In the genomic region with DNA sequence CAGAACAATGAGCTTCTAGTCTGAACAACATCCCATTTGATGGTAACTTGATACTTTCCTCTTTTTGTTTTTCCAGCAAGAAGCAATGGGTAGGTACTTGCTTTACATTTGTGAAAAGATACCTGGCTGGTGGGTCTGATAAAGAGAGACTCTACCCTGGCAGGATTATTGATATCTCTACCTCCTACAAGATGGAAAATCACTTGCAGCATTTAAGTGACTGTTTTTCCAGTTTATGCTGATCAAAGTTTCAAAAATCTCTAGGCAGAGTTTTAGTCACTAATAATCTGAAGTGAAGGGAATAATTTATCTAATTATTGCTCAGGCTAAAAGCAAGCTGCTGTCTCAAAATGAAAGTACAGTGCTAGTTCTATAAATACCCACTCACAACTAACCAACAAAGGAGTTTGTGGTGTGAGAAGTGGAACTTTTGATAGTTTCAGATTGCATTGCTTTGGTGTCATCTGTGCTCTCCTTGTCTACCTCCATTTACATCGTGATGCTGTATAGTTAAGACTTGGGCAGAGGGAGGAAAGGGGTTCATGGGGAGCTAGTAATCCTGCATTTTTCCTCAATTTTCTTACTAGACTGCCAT, we compare ENCODE assay signal across 8 cellular contexts.
DNase-seq lines count a peak whose midpoint lies in the region; ATAC-seq and TF ChIP-seq lines count a peak whose summit lies in the region.

No MANE protein-coding gene starts in this region.

- TF ChIP-seq CTCF in breast epithelium (IDR thresholded peaks at IDR 0.05) (no peak), MCF 10A (IDR thresholded peaks at IDR 0.05; ENCODE audit: unreplicated experiment) (no peak), tibial nerve (IDR thresholded peaks at IDR 0.05) (no peak), right lobe of liver (IDR thresholded peaks at IDR 0.05) (no peak)

- CTCF ChIA-PET in MCF 10A (lab: Yijun Ruan, JAX): interaction anchor here (0.6 to 5.5 kb wide), 30 partner anchors 11 to 1168 kb away, joined by 3 to 96 read pairs (median 4); no protein-coding TSS in a partner anchor

- intact Hi-C loops in breast epithelium (cut with DNase I; ENCODE audit: low total_unique reads) (no loop called here), MCF 10A (cut with micrococcal nuclease) (loop anchor here (1.0 to 5.0 kb wide), 4 partner anchors 244 to 905 kb away; no protein-coding TSS in a partner anchor), right lobe of liver (cut with DNase I) (loop anchor here in 1 of 2 donors (10.0 kb wide), 1 partner anchor 238 kb away; no protein-coding TSS in a partner anchor)

- ATAC-seq in HG02970 (IDR thresholded peaks at IDR 0.05; ENCODE audit: low FRiP score, unreplicated experiment) (peak; percentile 87), right lobe of liver (no peak)
- peak; percentile 82 for ATAC-seq in activated T-helper 17 cell treated with anti-CD3 and anti-CD28 coated beads, Interleukin-2, amount 50 U/mL, for 72 hours (replicated peaks)

- H3K36me3 ChIP-seq in breast epithelium (no peaks in the 10 kb centered on the region), tibial nerve (no peaks in the 10 kb centered on the region), right lobe of liver (no peaks in the 10 kb centered on the region)

- H3K4me3 ChIP-seq in breast epithelium (no peak overlapping the region), tibial nerve (no peak overlapping the region), right lobe of liver (no peak overlapping the region)

- H3K27ac ChIP-seq in breast epithelium: peak overlapping the region; percentile 6 to 20
- H3K27ac ChIP-seq in tibial nerve: peak overlapping the region; percentile 44 to 82 (median 70)
- no peak overlapping the region for H3K27ac ChIP-seq in right lobe of liver

- no peaks in the 10 kb centered on the region for H3K4me1 Mint-ChIP-seq in MCF 10A (ENCODE audit: insufficient read depth, unreplicated experiment)
- peaks cover 21% of the 10 kb centered on the region for H3K4me1 Mint-ChIP-seq in activated T-helper 17 cell treated with anti-CD3 and anti-CD28 coated beads, Interleukin-2, amount 50 U/mL, for 72 hours

- POLR2A ChIA-PET in MCF 10A (lab: Yijun Ruan, JAX): interaction anchor here (0.7 to 1.3 kb wide), 2 partner anchors 95 to 254 kb away, joined by 3 read pairs; no protein-coding TSS in a partner anchor

- BruUV-seq in MCF 10A (replicated peaks; lab: Mats Ljungman, UMichigan): no TSS peak

- H3K9me3 Mint-ChIP-seq in MCF 10A (ENCODE audit: unreplicated experiment): peaks cover 2% of the 10 kb centered on the region
- H3K9me3 Mint-ChIP-seq in activated T-helper 17 cell treated with anti-CD3 and anti-CD28 coated beads, Interleukin-2, amount 50 U/mL, for 72 hours: no peaks in the 10 kb centered on the region

- H3K27me3 ChIP-seq in breast epithelium: no peaks in the 10 kb centered on the region
- H3K27me3 ChIP-seq in tibial nerve: no peaks in the 10 kb centered on the region
- no peaks in the 10 kb centered on the region for H3K27me3 ChIP-seq in right lobe of liver

- H3K27ac Mint-ChIP-seq in MCF 10A (ENCODE audit: low read depth, unreplicated experiment): no peak overlapping the region
- H3K27ac Mint-ChIP-seq in activated T-helper 17 cell treated with anti-CD3 and anti-CD28 coated beads, Interleukin-2, amount 50 U/mL, for 72 hours: peak overlapping the region; percentile 73

- TF ChIP-seq POLR2A in breast epithelium (IDR thresholded peaks at IDR 0.05) (no peak), tibial nerve (IDR thresholded peaks at IDR 0.05) (no peak), right lobe of liver (IDR thresholded peaks at IDR 0.05) (no peak)

- H3K4me1 ChIP-seq in breast epithelium (no peaks in the 10 kb centered on the region), tibial nerve (peaks cover 0 to 23% (median 0%) of the 10 kb centered on the region in 4 donors), right lobe of liver (no peaks in the 10 kb centered on the region)

- H3K9me3 ChIP-seq in breast epithelium (no peaks in the 10 kb centered on the region), tibial nerve (no peaks in the 10 kb centered on the region), right lobe of liver (no peaks in the 10 kb centered on the region)

- no peaks in the 10 kb centered on the region for H3K36me3 Mint-ChIP-seq in MCF 10A (ENCODE audit: insufficient read depth, unreplicated experiment)
- no peaks in the 10 kb centered on the region for H3K36me3 Mint-ChIP-seq in activated T-helper 17 cell treated with anti-CD3 and anti-CD28 coated beads, Interleukin-2, amount 50 U/mL, for 72 hours (ENCODE audit: low read depth)

- 39 to 45% methylated on average over 1 of the region's 1 CpG for whole genome bisulfite sequencing in tibial nerve, 2 donors
- 63% methylated on average over 1 of the region's 1 CpG for WGBS in right lobe of liver (ENCODE audit: insufficient coverage, low coverage, low lambda C conversion rate, missing lambda C conversion rate)

- H3K27me3 Mint-ChIP-seq in MCF 10A (ENCODE audit: insufficient read depth, unreplicated experiment): no peaks in the 10 kb centered on the region
- H3K27me3 Mint-ChIP-seq in activated T-helper 17 cell treated with anti-CD3 and anti-CD28 coated beads, Interleukin-2, amount 50 U/mL, for 72 hours: peaks cover 6% of the 10 kb centered on the region

- TF ChIP-seq EP300 in tibial nerve (IDR thresholded peaks at IDR 0.05): no peak

- no peak overlapping the region for H3K4me3 Mint-ChIP-seq in MCF 10A (ENCODE audit: unreplicated experiment)
- peak overlapping the region; percentile 72 for H3K4me3 Mint-ChIP-seq in activated T-helper 17 cell treated with anti-CD3 and anti-CD28 coated beads, Interleukin-2, amount 50 U/mL, for 72 hours

- DNase-seq in breast epithelium (ENCODE audit: low spot score in 2 of 2): no peak
- no peak for DNase-seq in MCF 10A (ENCODE audit: unreplicated experiment)
- DNase-seq in tibial nerve (ENCODE audit: low spot score in 2 of 2): no peak
- no peak for DNase-seq in amniotic stem cell (lab: John Stamatoyannopoulos, UW)
- DNase-seq in right lobe of liver: no peak
- DNase-seq in stimulated activated CD4-positive, alpha-beta T cell treated with anti-CD3 and anti-CD28 coated beads, Interleukin-12 subunit alpha, Interleukin-12 subunit beta, amount 100 ng/mL, for 4 hours: no peak

Comparison
In these comparisons a context has a peak if more than half of its experiments do, and no peak if none do; other contexts are left out.
1. H3K27ac ChIP-seq: peak in breast epithelium (2 of 2) and tibial nerve (4 of 4); none in right lobe of liver (0 of 3).
2. ATAC-seq: peak in HG02970 (single experiment) and activated T-helper 17 cell treated with anti-CD3 and anti-CD28 coated beads, Interleukin-2, amount 50 U/mL, for 72 hours (single experiment); none in right lobe of liver (0 of 4).